ENCODE assay signal across 9 cellular contexts in the genomic region with DNA sequence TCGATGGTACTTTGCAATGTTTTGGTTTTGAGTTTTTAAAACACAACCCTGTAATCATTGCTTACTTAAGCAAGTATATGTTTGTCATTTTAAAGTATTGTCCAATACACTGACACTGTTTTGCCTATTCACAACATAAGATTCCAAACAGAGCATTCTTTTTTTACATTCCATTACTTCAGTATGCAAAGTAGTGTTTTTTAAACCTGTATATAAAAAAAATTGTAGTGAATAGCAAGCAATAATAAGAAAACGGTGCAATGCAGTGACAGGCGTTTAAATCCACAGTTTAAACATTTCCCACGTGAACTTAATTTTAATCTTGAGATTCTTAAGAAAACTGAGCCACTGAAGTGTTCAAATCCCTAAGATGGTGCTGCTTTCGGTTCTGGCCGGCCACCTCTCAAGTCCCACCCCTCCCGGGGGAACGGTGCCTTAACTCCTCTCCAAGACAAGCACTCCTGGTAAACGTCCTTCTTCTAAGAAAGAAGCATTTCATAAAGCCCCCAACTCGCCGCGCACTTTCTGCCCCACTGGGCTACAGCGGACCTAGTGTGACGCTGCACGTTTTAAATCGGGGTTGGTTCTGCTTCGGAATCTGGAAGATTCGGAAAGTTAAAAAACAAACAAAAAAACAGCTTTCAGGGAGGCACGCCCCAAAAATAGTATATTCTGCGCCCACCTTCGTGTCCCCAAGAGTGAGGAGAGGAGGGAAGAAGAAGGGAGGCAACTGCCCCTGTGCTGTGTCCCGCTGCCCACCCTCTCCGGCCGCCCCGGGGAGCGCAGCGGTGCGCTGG. TPM values are rescaled to one million over a fixed set of nuclear protein-coding genes. Genes with fewer than 3 reads are reported as not detected.
DNase-seq lines count a peak whose midpoint lies in the region; ATAC-seq lines count a peak whose summit lies in the region.
"Had no signal": no experiment of that assay in that cellular context is flagged by ENCODE, and none has a peak within 500 bp of the region (broad histone marks: within the 10 kb centered on the region; RNA-seq: fewer than 3 reads in every experiment).

No MANE protein-coding gene starts in this region.

- no peak for ATAC-seq in Right ventricle myocardium inferior
- ATAC-seq in aorta (ENCODE audit: low FRiP score): peak; percentile 63
- no peak for ATAC-seq in esophagus mucosa

- DNase-seq in Right ventricle myocardium inferior (ENCODE audit: missing footprints) (peak; percentile 73), cardiac septum (ENCODE audit: low spot score) (no peak), aorta (peak; percentile 74 to 77), superior temporal gyrus (ENCODE audit: extremely low spot score) (no peak), NCI-H2081 treated with DMSO at 0.1 percent for 48 hours (lab: John Stamatoyannopoulos, UW) (no peak)

- H3K9ac ChIP-seq in mucosa of rectum (ENCODE audit: low read depth in 1 of 2, low read length in 2 of 2): peak overlapping the region in 1 of 2 donors; percentile 49

- WGBS in esophagus, 2 donors: 5 to 6% methylated on average over 25 to 28 of the region's 28 CpGs
- 1% methylated on average over 24 to 28 of the region's 28 CpGs for WGBS in aorta, 2 donors

- H3K4me1 ChIP-seq in esophagus (ENCODE audit: control insufficient read depth in 2 of 2, insufficient read depth in 2 of 2, low read length in 1 of 2): peaks cover 0 to 11% of the 10 kb centered on the region in 2 donors
- H3K4me1 ChIP-seq in mucosa of rectum (ENCODE audit: control insufficient read depth in 2 of 2, insufficient read depth in 2 of 2, low read length in 2 of 2): no peaks in the 10 kb centered on the region
- peaks cover 0 to 2% of the 10 kb centered on the region in 2 donors for H3K4me1 ChIP-seq in aorta (ENCODE audit: control insufficient read depth in 1 of 2, insufficient read depth in 2 of 2, low read length in 2 of 2)

- H3K4me3 ChIP-seq in esophagus (ENCODE audit: low read depth in 1 of 2, low read length in 2 of 2): peak overlapping the region; percentile 48 to 53
- peak overlapping the region; percentile 51 to 69 for H3K4me3 ChIP-seq in mucosa of rectum (ENCODE audit: low read length in 2 of 2)
- H3K4me3 ChIP-seq in aorta (ENCODE audit: low read length in 2 of 2): peak overlapping the region; percentile 74 to 97

- H3K27ac ChIP-seq in esophagus (ENCODE audit: low read depth in 2 of 2, low read length in 1 of 2): peak overlapping the region in 1 of 2 donors; percentile 26
- peak overlapping the region in 1 of 2 donors; percentile 23 for H3K27ac ChIP-seq in mucosa of rectum (ENCODE audit: low read depth in 2 of 2, low read length in 2 of 2)
- H3K27ac ChIP-seq in aorta (ENCODE audit: low read depth in 1 of 2, low read length in 2 of 2): peak overlapping the region; percentile 75 to 92

- H3K27me3 ChIP-seq in esophagus (ENCODE audit: control insufficient read depth in 1 of 2, insufficient read depth in 2 of 2, low read length in 2 of 2) (peaks cover 0 to 22% of the 10 kb centered on the region in 2 donors), mucosa of rectum (ENCODE audit: control insufficient read depth in 2 of 2, insufficient read depth in 2 of 2, low read length in 2 of 2) (peaks cover 16 to 40% of the 10 kb centered on the region in 2 donors), aorta (ENCODE audit: control insufficient read depth in 1 of 2, insufficient read depth in 2 of 2, low read length in 1 of 2) (no peaks in the 10 kb centered on the region)

- H3K9me3 ChIP-seq in esophagus (ENCODE audit: control insufficient read depth in 2 of 2, insufficient read depth in 1 of 2, low read depth in 1 of 2, low read length in 1 of 2): peaks cover 0 to 6% of the 10 kb centered on the region in 2 donors
- no peaks in the 10 kb centered on the region for H3K9me3 ChIP-seq in mucosa of rectum (ENCODE audit: control insufficient read depth in 2 of 2, low read length in 2 of 2)
- H3K9me3 ChIP-seq in aorta (ENCODE audit: control insufficient read depth, low read length): no peaks in the 10 kb centered on the region

- H3K36me3 ChIP-seq in esophagus (ENCODE audit: control insufficient read depth in 2 of 2, insufficient read depth in 2 of 2, low read length in 1 of 2) (no peaks in the 10 kb centered on the region), mucosa of rectum (ENCODE audit: control insufficient read depth in 2 of 2, insufficient read depth in 2 of 2, low read length in 2 of 2) (no peaks in the 10 kb centered on the region), aorta (ENCODE audit: control insufficient read depth in 1 of 2, insufficient read depth in 2 of 2, low read length in 1 of 2) (no peaks in the 10 kb centered on the region)

- intact Hi-C loops in Right ventricle myocardium inferior (cut with DNase I): loop anchor here (5.0 kb wide), 2 partner anchors 129 to 144 kb away; no protein-coding TSS in a partner anchor
- intact Hi-C loops in cardiac septum (cut with DNase I): loop anchor here (2.0 kb wide), 1 partner anchor 92 kb away; no protein-coding TSS in a partner anchor
- intact Hi-C loops in aorta (cut with DNase I): loop anchor here (5.0 to 10.0 kb wide), 6 partner anchors 86 to 311 kb away; no protein-coding TSS in a partner anchor

RNA-seq across cellular contexts. Expression of gene PGR, which starts 2.9 kb away (rescaled TPM):
- total RNA-seq in Right ventricle myocardium inferior (6.6 TPM), cardiac septum (12.0 TPM), aorta (10 to 100 TPM; 14.1 to 16.7 TPM), esophagus mucosa (0.12 TPM)
- polyA plus RNA-seq in esophagus (under 1 TPM; 0.04 to 0.12 TPM), aorta (1 to 10 TPM; 3.1 to 5.1 TPM)
- total RNA-seq: RPMI7951 had no signal

Comparison
In these comparisons a context has a peak if more than half of its experiments do, and no peak if none do; other contexts are left out.
1. DNase-seq: peak in Right ventricle myocardium inferior (single experiment) and aorta (2 of 2); none in cardiac septum (single experiment), superior temporal gyrus (single experiment) and NCI-H2081 treated with DMSO at 0.1 percent for 48 hours (single experiment).
2. Peak in every context shown above with its lines, with median percentiles within 50 percentile points of each other: H3K4me3 ChIP-seq.